Comparison of ENCODE assay signal across 19 cellular contexts in the genomic region with DNA sequence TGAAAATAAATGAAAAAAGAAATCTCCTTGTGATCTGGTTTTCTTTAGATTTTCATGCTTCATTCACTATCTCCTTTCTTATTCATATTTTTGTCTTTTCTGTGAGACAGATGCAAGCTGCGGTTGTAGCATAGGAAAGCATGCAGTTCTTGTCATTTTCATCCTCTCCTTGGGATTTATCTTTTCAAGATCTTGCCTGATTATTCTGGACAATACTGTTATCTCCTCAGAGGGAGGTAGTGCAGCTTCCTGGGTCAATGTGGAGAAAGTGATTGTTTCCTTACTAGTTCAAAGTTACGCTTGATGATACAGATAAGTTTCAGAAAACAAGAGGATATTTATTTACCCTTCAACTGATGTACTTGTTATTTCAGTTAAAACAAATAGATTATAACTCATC.
DNase-seq lines count a peak whose midpoint lies in the region; ATAC-seq, FAIRE-seq and TF ChIP-seq lines count a peak whose summit lies in the region.
"Had no signal": no experiment of that assay in that cellular context is flagged by ENCODE, and none has a peak within 500 bp of the region (broad histone marks: within the 10 kb centered on the region; RNA-seq: fewer than 3 reads in every experiment).

No MANE protein-coding gene starts in this region.

- TF ChIP-seq EP300 in K562 (IDR thresholded peaks at IDR 0.05; ENCODE audit: low read length): no peak

- no peak overlapping the region for H2BK15ac ChIP-seq in neuronal stem cell (ENCODE audit: low read length)

- DNase-seq in Calu3 (no peak), HCT116 (ENCODE audit: low read depth, low spot score) (no peak), K562 (ENCODE audit: extremely low read depth in 1 of 4, low spot score in 3 of 4) (no peak), neuronal stem cell (ENCODE audit: low spot score) (no peak)
- DNase-seq in naive thymus-derived CD8-positive, alpha-beta T cell: no peak
- DNase-seq: CD4-positive, alpha-beta T cell; COR-L47; DMS 273 treated with DMSO at 0.1 percent for 48 hours; GOT3; MG63; NCI-H1694 treated with DMSO at 0.1 percent for 48 hours; NCI-H2081 treated with DMSO at 0.1 percent for 48 hours; NCI-H2171 treated with DMSO at 0.1 percent for 48 hours; NCI-H524 treated with DMSO at 0.1 percent for 48 hours; NCI-H82; SHP77 had no signal

- H3K4me2 ChIP-seq in HCT116 (ENCODE audit: low read length): no peak overlapping the region
- H3K4me2 ChIP-seq in K562 (ENCODE audit: insufficient read depth, low read length): no peak overlapping the region
- no peak overlapping the region for H3K4me2 ChIP-seq in neuronal stem cell (ENCODE audit: insufficient read depth, low read length, poor library complexity, severe bottlenecking)
- H3K4me2 ChIP-seq: BLaER1 had no signal

- H2BK5ac ChIP-seq in neuronal stem cell (ENCODE audit: low read length): no peak overlapping the region

- H3K9me3 Mint-ChIP-seq in Calu3 (ENCODE audit: low read depth, unreplicated experiment): peaks cover 8% of the 10 kb centered on the region
- H3K9me3 Mint-ChIP-seq in naive thymus-derived CD8-positive, alpha-beta T cell: no peaks in the 10 kb centered on the region
- H3K9me3 Mint-ChIP-seq: CD4-positive, alpha-beta T cell had no signal

- H3K4me1 ChIP-seq in HCT116 (ENCODE audit: control insufficient read depth in 1 of 2, insufficient read depth in 2 of 2, low read length in 2 of 2): peaks cover 8 to 10% of the 10 kb centered on the region in 2 experiments; a peak in 3 of 4 replicates
- H3K4me1 ChIP-seq in K562 (replicated peaks in 1 of 2; ENCODE audit: control insufficient read depth in 2 of 2, insufficient read depth in 2 of 2, low read length in 2 of 2): peaks cover 0 to 8% of the 10 kb centered on the region in 2 experiments; a peak in 1 of 5 replicates
- peaks cover 0 to 5% of the 10 kb centered on the region in 2 donors for H3K4me1 ChIP-seq in neuronal stem cell (ENCODE audit: control insufficient read depth in 2 of 2, insufficient read depth in 1 of 2, low read depth in 1 of 2, low read length in 2 of 2)
- H3K4me1 ChIP-seq: BLaER1 had no signal

- no peak overlapping the region for H3K18ac ChIP-seq in neuronal stem cell (ENCODE audit: low read length)

- H3K4me3 ChIP-seq in HCT116 (replicated peaks in 1 of 2; ENCODE audit: low read depth in 1 of 2, low read length in 2 of 2) (no peak overlapping the region), K562 (no peak overlapping the region), neuronal stem cell (ENCODE audit: low read length in 2 of 2) (no peak overlapping the region)
- H3K4me3 ChIP-seq: BLaER1, MG63 had no signal

- POLR2A ChIA-PET in HCT116 (lab: Charles Lee): interaction anchor here (1.3 kb wide), 1 partner anchor 153 kb away, joined by 3 read pairs; a partner anchor contains a TSS
- POLR2A ChIA-PET in K562 (lab: Yijun Ruan, JAX): interaction anchor here (0.6 to 1.1 kb wide), 2 partner anchors 9 to 27 kb away, joined by 3 to 4 read pairs; no protein-coding TSS in a partner anchor
- POLR2A ChIA-PET in naive thymus-derived CD8-positive, alpha-beta T cell (lab: Charles Lee): no interaction called here

- no peak overlapping the region for H4K8ac ChIP-seq in neuronal stem cell (ENCODE audit: low read depth, low read length)

- H3K9me3 ChIP-seq in HCT116 (ENCODE audit: control insufficient read depth in 1 of 2, insufficient read depth in 1 of 2, low read depth in 1 of 2, low read length in 2 of 2) (no peaks in the 10 kb centered on the region), K562 (replicated peaks; ENCODE audit: control insufficient read depth, insufficient read depth, low read depth, low read length) (no peaks in the 10 kb centered on the region), neuronal stem cell (replicated peaks in 1 of 2; ENCODE audit: control insufficient read depth in 2 of 2, insufficient read depth in 1 of 2, low read depth in 1 of 2, low read length in 2 of 2) (no peaks in the 10 kb centered on the region)
- H3K9me3 ChIP-seq: BLaER1, MG63 had no signal

- H3K27me3 Mint-ChIP-seq in Calu3 (ENCODE audit: unreplicated experiment): no peaks in the 10 kb centered on the region
- H3K27me3 Mint-ChIP-seq in naive thymus-derived CD8-positive, alpha-beta T cell: peaks cover 0 to 8% (median 2%) of the 10 kb centered on the region in 5 donors

- H2AFZ ChIP-seq in HCT116 (ENCODE audit: low read depth, low read length, poor library complexity, severe bottlenecking) (peak overlapping the region; percentile 84), K562 (ENCODE audit: low read depth, low read length) (no peak overlapping the region), neuronal stem cell (ENCODE audit: low read length) (peak overlapping the region; percentile 21)

- RAD21 ChIA-PET in HCT116 (lab: Charles Lee; ENCODE audit: low non-redundant PET in 1 of 2, low total read pairs in 2 of 2, uncharacterized antibody in 2 of 2, unreplicated experiment in 2 of 2): no interaction called here

- H3K36me3 ChIP-seq in HCT116 (ENCODE audit: control insufficient read depth in 1 of 2, insufficient read depth in 2 of 2, low read length in 2 of 2): no peaks in the 10 kb centered on the region
- peaks cover 94% of the 10 kb centered on the region for H3K36me3 ChIP-seq in K562 (ENCODE audit: control insufficient read depth, insufficient read depth, low read length)
- no peaks in the 10 kb centered on the region for H3K36me3 ChIP-seq in neuronal stem cell (replicated peaks in 1 of 2; ENCODE audit: control insufficient read depth in 2 of 2, insufficient read depth in 2 of 2, low read length in 2 of 2)
- H3K36me3 ChIP-seq: BLaER1 had no signal

- H3K9me1 ChIP-seq in K562 (ENCODE audit: control insufficient read depth, insufficient read depth, low read length): no peaks in the 10 kb centered on the region

- CTCF ChIA-PET in Calu3 (lab: Charles Lee) (interaction anchor here (0.7 to 2.1 kb wide), 6 partner anchors 16 to 313 kb away, joined by 3 to 13 read pairs (median 4); a partner anchor contains a TSS), HCT116 (lab: Charles Lee) (no interaction called here), K562 (lab: Yijun Ruan, JAX; ENCODE audit: low intra/inter-chr PET ratio) (no interaction called here)

- ATAC-seq in HCT116 (no peak), K562 (no peak), GM19397 (IDR thresholded peaks at IDR 0.05; ENCODE audit: unreplicated experiment) (no peak), HG03469 (IDR thresholded peaks at IDR 0.05; ENCODE audit: unreplicated experiment) (no peak)
- ATAC-seq in naive thymus-derived CD8-positive, alpha-beta T cell: no peak

- no peak for TF ChIP-seq POLR2A in HCT116 (IDR thresholded peaks at IDR 0.05; ENCODE audit: borderline replicate concordance, extremely low read depth, insufficient read depth, insufficient read length)
- TF ChIP-seq POLR2A in K562 (conservative IDR thresholded peaks at IDR 0.05): no peak

- H4K20me1 ChIP-seq in HCT116 (ENCODE audit: insufficient read depth): no peaks in the 10 kb centered on the region
- no peaks in the 10 kb centered on the region; the same call in 1 of the 2 replicates for H4K20me1 ChIP-seq in K562 (replicated peaks; ENCODE audit: control insufficient read depth, insufficient read depth, low read length)
- H4K20me1 ChIP-seq: BLaER1 had no signal

- BruUV-seq in Calu3 (replicated peaks; lab: Mats Ljungman, UMichigan): no TSS peak
- no TSS peak for BruUV-seq in HCT116 (replicated peaks; lab: Mats Ljungman, UMichigan)
- no TSS peak for BruUV-seq in K562 (replicated peaks; lab: Mats Ljungman, UMichigan)

- H3K27me3 ChIP-seq in HCT116 (ENCODE audit: insufficient read depth, low read length): no peaks in the 10 kb centered on the region
- no peaks in the 10 kb centered on the region for H3K27me3 ChIP-seq in K562 (ENCODE audit: control insufficient read depth in 2 of 2, insufficient read depth in 2 of 2, low read length in 2 of 2)
- no peaks in the 10 kb centered on the region for H3K27me3 ChIP-seq in neuronal stem cell (ENCODE audit: control insufficient read depth in 3 of 3, insufficient read depth in 3 of 3, low read depth in 1 of 3, low read length in 3 of 3)
- H3K27me3 ChIP-seq: BLaER1, MG63 had no signal

- H3K27ac ChIP-seq in HCT116 (ENCODE audit: low read depth, low read length) (no peak overlapping the region), K562 (ENCODE audit: extremely low read depth, low read depth, low read length) (no peak overlapping the region), neuronal stem cell (replicated peaks; ENCODE audit: low read length) (no peak overlapping the region)
- H3K27ac ChIP-seq: BLaER1 had no signal

- no peak overlapping the region for H3K4ac ChIP-seq in neuronal stem cell (ENCODE audit: low read length)

- H3K23ac ChIP-seq in neuronal stem cell (ENCODE audit: low read depth, low read length, poor library complexity): no peak overlapping the region

- in situ Hi-C loops in K562 (cut with MboI): no loop called here

- peak overlapping the region; percentile 89 for H3K27ac Mint-ChIP-seq in Calu3 (ENCODE audit: unreplicated experiment)
- H3K27ac Mint-ChIP-seq in naive thymus-derived CD8-positive, alpha-beta T cell: no peak overlapping the region
- H3K27ac Mint-ChIP-seq: CD4-positive, alpha-beta T cell had no signal

- TF ChIP-seq RAD21 in HCT116 (IDR thresholded peaks at IDR 0.05; ENCODE audit: low read depth) (no peak), K562 (CRISPR knock-in tag; conservative IDR thresholded peaks at IDR 0.05 in 1 of 2, IDR thresholded peaks at IDR 0.05 in 1 of 2) (no peak)

- H3K79me2 ChIP-seq in HCT116 (ENCODE audit: insufficient read depth, low read length): no peaks in the 10 kb centered on the region
- H3K79me2 ChIP-seq in K562 (ENCODE audit: control insufficient read depth, insufficient read depth, low read length): peaks cover 72% of the 10 kb centered on the region

- no peaks in the 10 kb centered on the region for H3K9me2 ChIP-seq in HCT116 (ENCODE audit: insufficient read depth)

- TF ChIP-seq CTCF in Calu3 (IDR thresholded peaks at IDR 0.05; ENCODE audit: unreplicated experiment) (no peak), HCT116 (IDR thresholded peaks at IDR 0.05 in 2 of 3, conservative IDR thresholded peaks at IDR 0.05 in 1 of 3; ENCODE audit: borderline replicate concordance in 1 of 3, insufficient read depth in 1 of 3, low read depth in 2 of 3, low read length in 2 of 3) (no peak), K562 (IDR thresholded peaks at IDR 0.05 in 2 of 3, conservative IDR thresholded peaks at IDR 0.05 in 1 of 3; ENCODE audit: insufficient read depth in 2 of 3, low read depth in 1 of 3, low read length in 3 of 3) (no peak)

- no peak overlapping the region for H2BK12ac ChIP-seq in neuronal stem cell (ENCODE audit: low read length)

- H2BK120ac ChIP-seq in neuronal stem cell (ENCODE audit: low read depth, low read length): no peak overlapping the region

- peaks cover 33% of the 10 kb centered on the region for H3K4me1 Mint-ChIP-seq in Calu3 (ENCODE audit: low read depth, unreplicated experiment)
- H3K4me1 Mint-ChIP-seq in naive thymus-derived CD8-positive, alpha-beta T cell: no peaks in the 10 kb centered on the region

- intact Hi-C loops in Calu3 (cut with micrococcal nuclease; ENCODE audit: unreplicated experiment) (loop anchor here (1.0 kb wide), 1 partner anchor 19 kb away; no protein-coding TSS in a partner anchor), HCT116 (cut with micrococcal nuclease) (no loop called here), K562 (cut with micrococcal nuclease) (no loop called here)

- no peak for FAIRE-seq in K562 (lab: Jason Lieb, UNC)

- H2AK5ac ChIP-seq in neuronal stem cell (ENCODE audit: low read depth, low read length): no peak overlapping the region

- H3K79me1 ChIP-seq in neuronal stem cell (ENCODE audit: low read depth, low read length): no peaks in the 10 kb centered on the region

- no peak overlapping the region for H4K91ac ChIP-seq in neuronal stem cell (ENCODE audit: low read depth, low read length, poor library complexity)

- H3K36me3 Mint-ChIP-seq in Calu3 (ENCODE audit: insufficient read depth, unreplicated experiment): peaks cover 10% of the 10 kb centered on the region
- H3K36me3 Mint-ChIP-seq in naive thymus-derived CD8-positive, alpha-beta T cell: no peaks in the 10 kb centered on the region

- 64% methylated on average over 2 of the region's 2 CpGs for WGBS in K562 (ENCODE audit: insufficient coverage, low coverage, missing lambda C conversion rate)
- no CpG with 5 or more reads among the region's 2 CpGs for WGBS in neuronal stem cell (ENCODE audit: extremely low coverage in 2 of 2, insufficient read length in 2 of 2, insufficient replicate concordance in 1 of 2), 2 donors

- no peak overlapping the region for H3K14ac ChIP-seq in neuronal stem cell (ENCODE audit: low read length)

- no peak overlapping the region for H3K9ac ChIP-seq in HCT116 (ENCODE audit: low read length)
- no peak overlapping the region for H3K9ac ChIP-seq in K562 (ENCODE audit: insufficient read depth in 1 of 2, low read depth in 2 of 2, low read length in 2 of 2)
- no peak overlapping the region for H3K9ac ChIP-seq in neuronal stem cell (ENCODE audit: low read depth, low read length, poor library complexity)
- H3K9ac ChIP-seq: BLaER1 had no signal

- peak overlapping the region; percentile 33 for H3K4me3 Mint-ChIP-seq in Calu3 (ENCODE audit: low read depth, unreplicated experiment)
- no peak overlapping the region for H3K4me3 Mint-ChIP-seq in naive thymus-derived CD8-positive, alpha-beta T cell
- H3K4me3 Mint-ChIP-seq: CD4-positive, alpha-beta T cell had no signal
